ENCODE assay signal across 12 cellular contexts in the genomic region with DNA sequence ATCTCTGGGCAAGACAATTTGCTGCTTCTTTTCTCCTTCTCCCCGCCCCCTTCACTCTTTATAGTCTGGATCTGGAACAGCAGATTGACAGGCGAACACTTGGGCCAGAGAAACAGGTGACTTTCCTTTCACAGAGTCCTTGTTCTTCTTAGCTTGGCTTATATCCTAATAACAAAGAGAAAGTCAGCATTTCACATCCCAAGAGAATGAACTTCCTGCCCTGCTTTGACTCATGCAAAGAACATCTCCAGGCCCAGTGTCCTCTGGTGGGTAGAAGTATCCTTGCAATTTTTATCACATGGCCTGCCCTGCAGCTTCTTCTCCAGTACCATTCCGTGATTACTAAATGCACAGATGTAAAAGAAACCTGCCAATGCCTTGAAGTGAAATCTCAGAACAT.
A peak's percentile ranks its signal among the peaks of the same experiment; 100 is the strongest.
DNase-seq lines count a peak whose midpoint lies in the region; ATAC-seq and TF ChIP-seq lines count a peak whose summit lies in the region.
"Had no signal": no experiment of that assay in that cellular context is flagged by ENCODE, and none has a peak within 500 bp of the region (broad histone marks: within the 10 kb centered on the region; RNA-seq: fewer than 3 reads in every experiment).

No MANE protein-coding gene starts in this region.

- no peak overlapping the region for H3K9ac ChIP-seq in smooth muscle cell (ENCODE audit: low read depth)

- H3K27me3 ChIP-seq in hepatocyte (no peaks in the 10 kb centered on the region), smooth muscle cell (ENCODE audit: low read depth) (no peaks in the 10 kb centered on the region)

- no peaks in the 10 kb centered on the region for H3K36me3 ChIP-seq in hepatocyte (replicated peaks; ENCODE audit: insufficient read depth, low read depth)
- H3K36me3 ChIP-seq in smooth muscle cell (ENCODE audit: low read depth) = no peaks in the 10 kb centered on the region

- H3K4me2 ChIP-seq in hepatocyte (no peak overlapping the region), smooth muscle cell (peak overlapping the region; percentile 11)

- H3K9me3 ChIP-seq in hepatocyte (ENCODE audit: low read depth) (no peaks in the 10 kb centered on the region), smooth muscle cell (replicated peaks; ENCODE audit: low read depth) (no peaks in the 10 kb centered on the region)

- no peak for ATAC-seq in GM18909 (IDR thresholded peaks at IDR 0.05; ENCODE audit: poor library complexity, unreplicated experiment)
- no peak for ATAC-seq in HG03196 (IDR thresholded peaks at IDR 0.05; ENCODE audit: unreplicated experiment)
- ATAC-seq: naive thymus-derived CD4-positive, alpha-beta T cell had no signal

- TF ChIP-seq CTCF in hepatocyte (IDR thresholded peaks at IDR 0.05; ENCODE audit: poor library complexity) (peak; percentile 3), smooth muscle cell (IDR thresholded peaks at IDR 0.05; ENCODE audit: borderline replicate concordance, insufficient read depth, poor library complexity, severe bottlenecking) (peak; percentile 7)

- no peaks in the 10 kb centered on the region for H4K20me1 ChIP-seq in hepatocyte (ENCODE audit: insufficient read depth, poor library complexity, severe bottlenecking)
- no peaks in the 10 kb centered on the region for H4K20me1 ChIP-seq in smooth muscle cell (ENCODE audit: low read depth)

- H3K79me2 ChIP-seq in hepatocyte (no peaks in the 10 kb centered on the region), smooth muscle cell (ENCODE audit: low read depth) (no peaks in the 10 kb centered on the region)

- H3K27ac ChIP-seq in hepatocyte (no peak overlapping the region), smooth muscle cell (ENCODE audit: low read depth) (peak overlapping the region; percentile 44)

- 80% methylated on average over 3 of the region's 3 CpGs for WGBS in hepatocyte (ENCODE audit: low lambda C conversion rate, missing lambda C conversion rate)
- WGBS in smooth muscle cell (ENCODE audit: low lambda C conversion rate) = 53% methylated on average over 3 of the region's 3 CpGs

- no peak overlapping the region for H3K4me3 ChIP-seq in hepatocyte
- no peak overlapping the region for H3K4me3 ChIP-seq in smooth muscle cell

- DNase-seq in HPDE6-E6E7 (ENCODE audit: extremely low spot score) = peak; percentile 34
- DNase-seq in amniotic stem cell (lab: John Stamatoyannopoulos, UW) = peak; percentile 64
- DNase-seq in hepatocyte (ENCODE audit: low spot score) = peak; percentile 19
- no peak for DNase-seq in smooth muscle cell (lab: John Stamatoyannopoulos, UW; ENCODE audit: unreplicated experiment)
- DNase-seq in NCI-H2171 treated with DMSO at 0.1 percent for 48 hours (lab: John Stamatoyannopoulos, UW) = no peak
- DNase-seq in activated CD4-positive, alpha-beta T cell treated with anti-CD3 and anti-CD28 coated beads for 1 hour = no peak
- DNase-seq: activated B cell treated with CpG ODN at 0.5 μM for 24 hours; naive thymus-derived CD4-positive, alpha-beta T cell; NCI-H1436; stimulated activated naive CD4-positive, alpha-beta T cell had no signal

- H3K9me2 ChIP-seq in hepatocyte (replicated peaks; ENCODE audit: insufficient read depth) = no peaks in the 10 kb centered on the region

- H3K4me1 ChIP-seq in hepatocyte (ENCODE audit: insufficient read depth) = no peaks in the 10 kb centered on the region
- H3K4me1 ChIP-seq in smooth muscle cell (ENCODE audit: low read depth) = peaks cover 26% of the 10 kb centered on the region

- H3F3A ChIP-seq in smooth muscle cell (ENCODE audit: low read depth) = no peaks in the 10 kb centered on the region

- H2AFZ ChIP-seq in hepatocyte (no peak overlapping the region), smooth muscle cell (ENCODE audit: low read depth) (no peak overlapping the region)

Comparison
In these comparisons a context has a peak if more than half of its experiments do, and no peak if none do; other contexts are left out.
1. DNase-seq: peak in HPDE6-E6E7 (single experiment), amniotic stem cell (single experiment) and hepatocyte (single experiment); none in smooth muscle cell (single experiment), NCI-H2171 treated with DMSO at 0.1 percent for 48 hours (single experiment) and activated CD4-positive, alpha-beta T cell treated with anti-CD3 and anti-CD28 coated beads for 1 hour (single experiment).